8 cellular contexts compared by ENCODE assay signal in the genomic region with DNA sequence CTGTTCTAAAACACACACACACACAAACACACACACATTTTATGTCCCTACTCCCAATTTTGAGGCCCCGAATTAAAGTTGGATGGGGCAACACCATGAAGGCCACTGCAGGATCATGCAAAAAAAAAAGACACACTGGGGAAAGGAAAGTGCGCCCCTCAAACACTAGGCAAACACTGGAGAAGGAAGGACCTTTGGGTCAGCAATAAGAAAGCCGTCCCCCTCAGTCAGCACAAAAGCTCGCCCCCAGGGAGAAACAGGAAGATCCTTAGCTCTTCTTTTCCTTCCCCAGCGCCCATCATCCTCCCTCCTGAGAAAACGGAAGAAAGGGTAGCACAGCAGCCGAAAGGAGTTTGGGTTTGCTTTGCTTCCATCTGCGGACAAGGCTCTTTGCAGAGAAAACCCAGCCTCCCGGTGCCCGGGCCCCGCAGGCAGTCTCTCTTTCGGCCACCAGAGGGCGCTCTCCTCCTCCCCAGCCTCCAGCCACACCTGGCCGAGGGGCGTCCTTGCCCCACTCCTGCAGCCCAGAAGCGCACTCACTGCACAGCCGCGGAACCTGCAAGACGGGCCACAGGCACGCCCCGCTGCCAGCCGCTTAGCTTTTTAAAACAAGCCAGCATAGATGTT.
A peak's percentile ranks its signal among the peaks of the same experiment; 100 is the strongest.
DNase-seq lines count a peak whose midpoint lies in the region; ATAC-seq, FAIRE-seq and TF ChIP-seq lines count a peak whose summit lies in the region.

No MANE protein-coding gene starts in this region.

- peak overlapping the region; percentile 72 for H3K4me3 ChIP-seq in GM23338

- no peaks in the 10 kb centered on the region for H3K36me3 Mint-ChIP-seq in GM23338 (ENCODE audit: low read depth)
- no peaks in the 10 kb centered on the region for H3K36me3 Mint-ChIP-seq in T-cell
- H3K36me3 Mint-ChIP-seq in progenitor cell of endocrine pancreas (ENCODE audit: insufficient read depth) = no peaks in the 10 kb centered on the region

- intact Hi-C loops in left ventricle myocardium superior (cut with micrococcal nuclease) = no loop called here

- H3K4me1 Mint-ChIP-seq in GM23338 (peaks cover 10% of the 10 kb centered on the region; the same call in 2 of the 3 replicates), T-cell (peaks cover 8 to 9% (median 8%) of the 10 kb centered on the region in 3 donors), progenitor cell of endocrine pancreas (ENCODE audit: low read depth) (peaks cover 18% of the 10 kb centered on the region)

- H3K4me3 Mint-ChIP-seq in GM23338 = peak overlapping the region; percentile 72
- H3K4me3 Mint-ChIP-seq in T-cell = peak overlapping the region in 1 of 3 donors; percentile 27
- peak overlapping the region; percentile 74 for H3K4me3 Mint-ChIP-seq in progenitor cell of endocrine pancreas (ENCODE audit: low read depth)

- H4K20me1 ChIP-seq in GM23338 (replicated peaks; ENCODE audit: insufficient read depth) = no peaks in the 10 kb centered on the region

- H3K27ac Mint-ChIP-seq in GM23338 = peak overlapping the region; percentile 87
- H3K27ac Mint-ChIP-seq in T-cell = no peak overlapping the region
- H3K27ac Mint-ChIP-seq in progenitor cell of endocrine pancreas = peak overlapping the region; percentile 47

- no peaks in the 10 kb centered on the region for H3F3A ChIP-seq in GM23338 (replicated peaks; ENCODE audit: low read depth)

- H3K9me2 ChIP-seq in GM23338 (ENCODE audit: insufficient read depth) = 0 out of 2 replicates have a peak, but pooled peaks cover 6% of the 10 kb centered on the region

- POLR2A ChIA-PET in T-cell (lab: Charles Lee) = no interaction called here

- H3K36me3 ChIP-seq in GM23338 (ENCODE audit: insufficient read depth) = no peaks in the 10 kb centered on the region

- peaks cover 15% of the 10 kb centered on the region for H3K27me3 Mint-ChIP-seq in GM23338 (ENCODE audit: insufficient read depth, low read depth, poor library complexity)
- peaks cover 31 to 40% of the 10 kb centered on the region in 2 donors for H3K27me3 Mint-ChIP-seq in T-cell
- peaks cover 15% of the 10 kb centered on the region for H3K27me3 Mint-ChIP-seq in progenitor cell of endocrine pancreas

- TF ChIP-seq CTCF in GM23338 (conservative IDR thresholded peaks at IDR 0.05; ENCODE audit: low read depth in 2 of 2) (peak; percentile 93 to 96), progenitor cell of endocrine pancreas (IDR thresholded peaks at IDR 0.05; ENCODE audit: unreplicated experiment) (peak; percentile 99)

- ATAC-seq in GM23338 = peak; percentile 100
- ATAC-seq in T-cell (replicated peaks in 1 of 4) = peak; percentile 63 to 77 (median 66)
- ATAC-seq in left ventricle myocardium superior = peak; percentile 93

- CTCF ChIA-PET in T-cell (lab: Charles Lee) = interaction anchor here (0.6 to 1.4 kb wide), 10 partner anchors 8 to 716 kb away, joined by 3 to 8 read pairs (median 3); no protein-coding TSS in a partner anchor

- peaks cover 7% of the 10 kb centered on the region for H3K27me3 ChIP-seq in GM23338 (ENCODE audit: insufficient read depth)

- peaks cover 5% of the 10 kb centered on the region; the same call in 1 of the 2 replicates for H3K4me1 ChIP-seq in GM23338 (ENCODE audit: insufficient read depth)

- DNase-seq in EH (ENCODE audit: low read depth) (peak; percentile 62), GM23338 (ENCODE audit: low spot score) (peak; percentile 88), LoVo (ENCODE audit: low spot score) (peak; percentile 52), T-cell (peak in 33 of 34 experiments; percentile 23 to 66 (median 51)), amniotic epithelial cell (ENCODE audit: low read depth) (peak; percentile 25), left ventricle myocardium superior (peak; percentile 86), progenitor cell of endocrine pancreas (ENCODE audit: low spot score, unreplicated experiment) (peak; percentile 90), urothelium cell line (ENCODE audit: low spot score) (peak; percentile 77)

- peak overlapping the region; percentile 98 for H2AFZ ChIP-seq in GM23338

- FAIRE-seq in urothelium cell line (lab: Jason Lieb, UNC) = no peak

- H3K79me2 ChIP-seq in GM23338 (replicated peaks; ENCODE audit: insufficient read depth) = no peaks in the 10 kb centered on the region

- peak overlapping the region; percentile 85 for H3K4me2 ChIP-seq in GM23338

- H3K27ac ChIP-seq in GM23338 (ENCODE audit: low read depth) = peak overlapping the region; percentile 39; the same call in 1 of the 2 replicates

- H3K9me3 Mint-ChIP-seq in GM23338 (no peaks in the 10 kb centered on the region), T-cell (no peaks in the 10 kb centered on the region), progenitor cell of endocrine pancreas (ENCODE audit: low read depth) (no peaks in the 10 kb centered on the region)

TF ChIP-seq in GM23338, 12 proteins besides CTCF, POLR2A, EP300 and RAD21:
- TF ChIP-seq, protein P1, sequence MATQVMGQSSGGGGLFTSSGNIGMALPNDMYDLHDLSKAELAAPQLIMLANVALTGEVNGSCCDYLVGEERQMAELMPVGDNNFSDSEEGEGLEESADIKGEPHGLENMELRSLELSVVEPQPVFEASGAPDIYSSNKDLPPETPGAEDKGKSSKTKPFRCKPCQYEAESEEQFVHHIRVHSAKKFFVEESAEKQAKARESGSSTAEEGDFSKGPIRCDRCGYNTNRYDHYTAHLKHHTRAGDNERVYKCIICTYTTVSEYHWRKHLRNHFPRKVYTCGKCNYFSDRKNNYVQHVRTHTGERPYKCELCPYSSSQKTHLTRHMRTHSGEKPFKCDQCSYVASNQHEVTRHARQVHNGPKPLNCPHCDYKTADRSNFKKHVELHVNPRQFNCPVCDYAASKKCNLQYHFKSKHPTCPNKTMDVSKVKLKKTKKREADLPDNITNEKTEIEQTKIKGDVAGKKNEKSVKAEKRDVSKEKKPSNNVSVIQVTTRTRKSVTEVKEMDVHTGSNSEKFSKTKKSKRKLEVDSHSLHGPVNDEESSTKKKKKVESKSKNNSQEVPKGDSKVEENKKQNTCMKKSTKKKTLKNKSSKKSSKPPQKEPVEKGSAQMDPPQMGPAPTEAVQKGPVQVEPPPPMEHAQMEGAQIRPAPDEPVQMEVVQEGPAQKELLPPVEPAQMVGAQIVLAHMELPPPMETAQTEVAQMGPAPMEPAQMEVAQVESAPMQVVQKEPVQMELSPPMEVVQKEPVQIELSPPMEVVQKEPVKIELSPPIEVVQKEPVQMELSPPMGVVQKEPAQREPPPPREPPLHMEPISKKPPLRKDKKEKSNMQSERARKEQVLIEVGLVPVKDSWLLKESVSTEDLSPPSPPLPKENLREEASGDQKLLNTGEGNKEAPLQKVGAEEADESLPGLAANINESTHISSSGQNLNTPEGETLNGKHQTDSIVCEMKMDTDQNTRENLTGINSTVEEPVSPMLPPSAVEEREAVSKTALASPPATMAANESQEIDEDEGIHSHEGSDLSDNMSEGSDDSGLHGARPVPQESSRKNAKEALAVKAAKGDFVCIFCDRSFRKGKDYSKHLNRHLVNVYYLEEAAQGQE (IDR thresholded peaks at IDR 0.05; ENCODE audit: unreplicated experiment) = no peak
- no peak for TF ChIP-seq STAT1 (IDR thresholded peaks at IDR 0.05; ENCODE audit: unreplicated experiment)
- TF ChIP-seq POLR2AphosphoS5 (IDR thresholded peaks at IDR 0.05; ENCODE audit: low read depth) = no peak
- TF ChIP-seq CREB1 (CRISPR knock-in tag; IDR thresholded peaks at IDR 0.05; ENCODE audit: low read depth) = no peak

Comparison
In these comparisons a context has a peak if more than half of its experiments do, and no peak if none do; other contexts are left out.
1. Peak in every context shown above with its lines: DNase-seq, ATAC-seq, H3K4me3 ChIP-seq and H3K27ac ChIP-seq.
2. DNase-seq: peak in every context shown above with its lines; median percentile 90 in progenitor cell of endocrine pancreas; 88 in GM23338; 86 in left ventricle myocardium superior; 77 in urothelium cell line; 62 in EH; 52 in LoVo; 51 in T-cell; 25 in amniotic epithelial cell.
3. H3K27ac Mint-ChIP-seq: peak in GM23338 (single experiment) and progenitor cell of endocrine pancreas (single experiment); none in T-cell (0 of 2).